In the genomic region with DNA sequence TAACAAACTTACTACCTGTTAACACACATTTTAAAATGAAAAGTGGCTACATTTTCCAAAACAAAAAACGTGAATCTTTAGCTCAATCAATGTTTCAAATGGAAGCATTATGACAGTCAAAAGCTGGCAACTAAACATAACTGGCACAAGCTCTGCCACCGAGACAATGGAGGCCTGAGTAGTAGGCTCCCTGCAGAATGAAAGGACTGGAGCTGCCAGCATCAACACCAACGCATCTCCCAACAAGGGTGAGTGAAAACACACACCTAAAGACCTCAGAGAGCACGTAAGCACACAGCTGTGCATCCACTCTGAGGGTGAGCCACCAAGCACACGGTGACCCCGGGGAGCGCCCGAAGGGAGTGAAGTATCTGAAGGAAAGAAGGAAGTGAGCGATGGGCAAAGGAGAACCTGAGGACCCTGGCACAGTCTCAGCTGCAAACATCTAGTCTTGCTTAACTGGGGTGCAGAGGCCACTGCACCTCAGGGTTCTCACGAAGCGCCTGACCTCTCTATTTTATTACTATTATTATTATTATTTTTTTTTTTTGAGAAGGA, we compare ENCODE assay signal across 8 cellular contexts. TPM values are rescaled to one million over a fixed set of nuclear protein-coding genes. Genes with fewer than 3 reads are reported as not detected.
A peak's percentile ranks its signal among the peaks of the same experiment; 100 is the strongest.
DNase-seq lines count a peak whose midpoint lies in the region; ATAC-seq and TF ChIP-seq lines count a peak whose summit lies in the region.

No MANE protein-coding gene starts in this region.

- no peaks in the 10 kb centered on the region for H3K9me3 Mint-ChIP-seq in activated T-cell treated with anti-CD3 and anti-CD28 coated beads, Interleukin-2, amount 50 U/mL, for 4 hours
- no peaks in the 10 kb centered on the region for H3K9me3 Mint-ChIP-seq in immature natural killer cell

- no peaks in the 10 kb centered on the region for H3K27me3 Mint-ChIP-seq in activated T-cell treated with anti-CD3 and anti-CD28 coated beads, Interleukin-2, amount 50 U/mL, for 4 hours (ENCODE audit: low read depth)
- peaks cover 2 to 10% (median 6%) of the 10 kb centered on the region in 3 donors for H3K27me3 Mint-ChIP-seq in immature natural killer cell (ENCODE audit: low read depth in 3 of 3)

- H3K27me3 ChIP-seq in WERI-Rb-1 (ENCODE audit: insufficient read depth, low read depth, severe bottlenecking) (no peaks in the 10 kb centered on the region), suprapubic skin (no peaks in the 10 kb centered on the region)

- no peak for DNase-seq in activated T-cell treated with anti-CD3 and anti-CD28 coated beads, Interleukin-2, amount 50 U/mL, for 4 hours
- no peak for DNase-seq in activated T-cell treated with anti-CD3 and anti-CD28 coated beads, Interleukin-2, amount 50 U/mL, for 48 hours
- DNase-seq in WERI-Rb-1 = no peak
- DNase-seq in immature natural killer cell = no peak
- DNase-seq in suprapubic skin (ENCODE audit: low spot score in 2 of 2) = no peak
- no peak for DNase-seq in NCI-H187 treated with DMSO at 0.1 percent for 48 hours (lab: John Stamatoyannopoulos, UW)
- DNase-seq in cerebellum (ENCODE audit: low spot score) = no peak

- TF ChIP-seq POLR2A in suprapubic skin (IDR thresholded peaks at IDR 0.05) = no peak

- WGBS in suprapubic skin = 78% methylated on average over 11 of the region's 11 CpGs

- no peak for ATAC-seq in activated T-cell treated with anti-CD3 and anti-CD28 coated beads, Interleukin-2, amount 50 U/mL, for 4 hours
- no peak for ATAC-seq in HG02798 (IDR thresholded peaks at IDR 0.05; ENCODE audit: poor library complexity, unreplicated experiment)

- H3K4me3 ChIP-seq in WERI-Rb-1 (ENCODE audit: low read depth, low read length) (no peak overlapping the region), suprapubic skin (no peak overlapping the region)

- peak overlapping the region in 5 of 6 donors; percentile 40 to 99 (median 94) for H3K27ac Mint-ChIP-seq in immature natural killer cell

- TF ChIP-seq EP300 in suprapubic skin (IDR thresholded peaks at IDR 0.05) = no peak

- H3K36me3 Mint-ChIP-seq in activated T-cell treated with anti-CD3 and anti-CD28 coated beads, Interleukin-2, amount 50 U/mL, for 4 hours (ENCODE audit: insufficient read depth) = peaks cover 8% of the 10 kb centered on the region
- H3K36me3 Mint-ChIP-seq in immature natural killer cell = no peaks in the 10 kb centered on the region

- H3K27ac ChIP-seq in WERI-Rb-1 (peak overlapping the region; percentile 92), suprapubic skin (peak overlapping the region; percentile 98)

- H3K4me1 ChIP-seq in suprapubic skin = peaks cover 31% of the 10 kb centered on the region

- peak overlapping the region; percentile 8 for H3K4me3 Mint-ChIP-seq in activated T-cell treated with anti-CD3 and anti-CD28 coated beads, Interleukin-2, amount 50 U/mL, for 4 hours
- H3K4me3 Mint-ChIP-seq in immature natural killer cell = peak overlapping the region in 4 of 5 donors; percentile 10 to 96 (median 46)

- no peak for TF ChIP-seq CTCF in WERI-Rb-1 (IDR thresholded peaks at IDR 0.05; ENCODE audit: low read depth, low read length)
- TF ChIP-seq CTCF in suprapubic skin (IDR thresholded peaks at IDR 0.05) = no peak

- H3K4me1 Mint-ChIP-seq in activated T-cell treated with anti-CD3 and anti-CD28 coated beads, Interleukin-2, amount 50 U/mL, for 4 hours (ENCODE audit: low read depth) = peaks cover 21% of the 10 kb centered on the region
- peaks cover 33 to 36% of the 10 kb centered on the region in 2 donors for H3K4me1 Mint-ChIP-seq in immature natural killer cell

- H3K9me3 ChIP-seq in WERI-Rb-1 (ENCODE audit: severe bottlenecking) (no peaks in the 10 kb centered on the region), suprapubic skin (no peaks in the 10 kb centered on the region)

- H3K36me3 ChIP-seq in WERI-Rb-1 (peaks cover 26% of the 10 kb centered on the region), suprapubic skin (peaks cover 17% of the 10 kb centered on the region)

RNA-seq across cellular contexts. Expression of a gene that starts 1.6 kb away (rescaled TPM):
- total RNA-seq in activated T-cell treated with anti-CD3 and anti-CD28 coated beads, Interleukin-2, amount 50 U/mL, for 4 hours = 100 to 1,000 TPM; 259 to 285 (median 274) TPM
- 100 to 1,000 TPM in 2 of 3 donors, 10 to 100 TPM in 1; 97.2 to 132 (median 108) TPM for polyA plus RNA-seq in immature natural killer cell
- total RNA-seq in suprapubic skin = 100 to 1,000 TPM in 3 of 4 donors, 10 to 100 TPM in 1; 84.7 to 155 (median 146) TPM
- total RNA-seq in cerebellum = 21.6 TPM
